23 cellular contexts compared by ENCODE assay signal in the genomic region with DNA sequence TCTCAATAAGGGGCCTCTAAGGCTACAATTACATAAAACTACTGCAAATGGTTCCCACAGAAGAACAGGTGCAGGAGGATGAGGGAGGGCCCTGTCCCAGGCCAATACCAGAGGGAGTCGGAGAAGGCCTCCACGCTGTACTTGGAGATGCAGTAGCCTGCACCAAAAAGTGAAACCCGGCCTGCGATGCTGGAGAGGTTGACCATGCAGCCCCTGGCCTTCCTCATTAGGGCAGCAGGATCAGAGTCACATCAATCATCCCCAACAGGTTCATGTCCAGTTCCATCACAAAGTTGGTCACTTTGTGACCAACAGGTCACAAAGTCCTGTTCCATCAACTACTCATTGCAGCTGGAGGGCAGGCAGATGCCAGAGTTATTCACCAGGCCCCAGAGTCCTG. TPM values are rescaled to one million over a fixed set of nuclear protein-coding genes. Genes with fewer than 3 reads are reported as not detected.
"Had no signal": no experiment of that assay in that cellular context is flagged by ENCODE, and none has a peak within 500 bp of the region (broad histone marks: within the 10 kb centered on the region; RNA-seq: fewer than 3 reads in every experiment).

No MANE protein-coding gene starts in this region.

- H3K27me3 ChIP-seq: SJSA1 had no signal

- H3K27ac ChIP-seq: HL-60, SJSA1, SK-N-MC had no signal

- H3K9me3 ChIP-seq: SJSA1 had no signal

- H3K36me3 ChIP-seq: SJSA1 had no signal

- DNase-seq: KBM-7, MV-4-11, NCI-H1048, NCI-H1105, NCI-H1417 treated with DMSO at 0.1 percent for 48 hours, NCI-H146, NCI-H1694 treated with DMSO at 0.1 percent for 48 hours, NCI-H1930, NCI-H2081, NCI-H2107, NCI-H2227 treated with DMSO at 0.1 percent for 48 hours, NCI-H510A, NCI-H524 treated with DMSO at 0.1 percent for 48 hours, NCI-H69, NCI-H774, Right ventricle myocardium superior, RPMI8226, SIG-M5 had no signal

- H3K4me3 ChIP-seq: SJSA1, SK-N-MC had no signal

RNA-seq across cellular contexts. Expression of gene RDH16, which starts 26.0 kb away (rescaled TPM):
- total RNA-seq: LHCN-M2 had no signal

RNA-seq across cellular contexts. Expression of gene TAC3, which starts 32.9 kb away (rescaled TPM):
- total RNA-seq: MCF 10A, Right ventricle myocardium superior, SJSA1 had no signal

RNA-seq across cellular contexts. Expression of gene SDR9C7, which starts 49.2 kb away (rescaled TPM):
- total RNA-seq: LHCN-M2, MCF 10A, Right ventricle myocardium superior, SJSA1 had no signal
